In genomic region chr7:44962483-44963251, GRCh38 we compare ENCODE assay signal across 1 cellular context.
TF ChIP-seq lines count a peak whose summit lies in the region.

No MANE protein-coding gene starts in this region.

TF ChIP-seq in IMR-90, 13 proteins besides CTCF, POLR2A, EP300 and RAD21 (continued from another document):
- TF ChIP-seq, protein P1, sequence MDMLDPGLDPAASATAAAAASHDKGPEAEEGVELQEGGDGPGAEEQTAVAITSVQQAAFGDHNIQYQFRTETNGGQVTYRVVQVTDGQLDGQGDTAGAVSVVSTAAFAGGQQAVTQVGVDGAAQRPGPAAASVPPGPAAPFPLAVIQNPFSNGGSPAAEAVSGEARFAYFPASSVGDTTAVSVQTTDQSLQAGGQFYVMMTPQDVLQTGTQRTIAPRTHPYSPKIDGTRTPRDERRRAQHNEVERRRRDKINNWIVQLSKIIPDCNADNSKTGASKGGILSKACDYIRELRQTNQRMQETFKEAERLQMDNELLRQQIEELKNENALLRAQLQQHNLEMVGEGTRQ (IDR thresholded peaks at IDR 0.05; ENCODE audit: low read depth, low read length): no peak
- TF ChIP-seq SMC3 (IDR thresholded peaks at IDR 0.05; ENCODE audit: low read depth, low read length): no peak
- TF ChIP-seq MAZ (IDR thresholded peaks at IDR 0.05; ENCODE audit: borderline replicate concordance, low read depth, low read length): no peak
- no peak for TF ChIP-seq FOS (IDR thresholded peaks at IDR 0.05; ENCODE audit: low read depth, low read length)
